26 cellular contexts compared by ENCODE assay signal in genomic region chr15:40600956-40601355, GRCh38. TPM values are rescaled to one million over a fixed set of nuclear protein-coding genes. Genes with fewer than 3 reads are reported as not detected.
DNase-seq lines count a peak whose midpoint lies in the region; ATAC-seq, FAIRE-seq and TF ChIP-seq lines count a peak whose summit lies in the region.
"Had no signal": no experiment of that assay in that cellular context is flagged by ENCODE, and none has a peak within 500 bp of the region (broad histone marks: within the 10 kb centered on the region; RNA-seq: fewer than 3 reads in every experiment).

No MANE protein-coding gene starts in this region.

- TF ChIP-seq CTCF in GM12864 (IDR thresholded peaks at IDR 0.05; ENCODE audit: low read depth, low read length, missing control alignments) (no peak), Loucy (conservative IDR thresholded peaks at IDR 0.05; ENCODE audit: low read length) (no peak), GM12878 (IDR thresholded peaks at IDR 0.05 in 2 of 3, conservative IDR thresholded peaks at IDR 0.05 in 1 of 3; ENCODE audit: control insufficient read depth in 2 of 3, extremely low read depth in 1 of 3, insufficient read depth in 1 of 3, low read depth in 3 of 3, low read length in 3 of 3) (no peak), suprapubic skin (IDR thresholded peaks at IDR 0.05) (no peak)

- no peak overlapping the region for H3K9ac ChIP-seq in Loucy (ENCODE audit: low read depth, low read length, poor library complexity, severe bottlenecking)
- no peak overlapping the region for H3K9ac ChIP-seq in GM12878 (ENCODE audit: control insufficient read depth, insufficient read depth, low read length)
- H3K9ac ChIP-seq: BLaER1 treated with 17β-estradiol and CSF1 and Interleukin-3, amounts not matched to agents 10 nM and 100 nM had no signal

- no peaks in the 10 kb centered on the region for H3F3A ChIP-seq in Loucy (ENCODE audit: low read depth)

- H3K27me3 ChIP-seq in Loucy (ENCODE audit: insufficient read depth, low read length, poor library complexity, severe bottlenecking) (no peaks in the 10 kb centered on the region), GM12878 (replicated peaks in 1 of 2; ENCODE audit: control insufficient read depth in 2 of 2, insufficient read depth in 2 of 2, low read length in 1 of 2) (no peaks in the 10 kb centered on the region), suprapubic skin (no peaks in the 10 kb centered on the region)
- H3K27me3 ChIP-seq: BLaER1 treated with 17β-estradiol and CSF1 and Interleukin-3, amounts not matched to agents 10 nM and 100 nM had no signal

- no peak for ATAC-seq in GM12878
- ATAC-seq: A549, GM23338, T-cell had no signal

- no peak overlapping the region for H3K27ac ChIP-seq in GM12878 (ENCODE audit: control insufficient read depth, insufficient read depth)
- H3K27ac ChIP-seq in suprapubic skin, result no peak overlapping the region
- H3K27ac ChIP-seq: A549; BLaER1 treated with 17β-estradiol and CSF1 and Interleukin-3, amounts not matched to agents 10 nM and 100 nM had no signal

- H2AFZ ChIP-seq in Loucy (ENCODE audit: low read length) (no peak overlapping the region), GM12878 (ENCODE audit: control insufficient read depth, low read depth, low read length) (peak overlapping the region; percentile 1; the same call in 1 of the 2 replicates)
- H2AFZ ChIP-seq: GM23338 had no signal

- intact Hi-C loops in GM12878 (cut with micrococcal nuclease; ENCODE audit: unreplicated experiment), result no loop called here

- FAIRE-seq in GM12878 (lab: Jason Lieb, UNC) (no peak), GM12891 (lab: Jason Lieb, UNC) (no peak)
- FAIRE-seq: A549 had no signal

- no peak for TF ChIP-seq RAD21 in GM12878 (IDR thresholded peaks at IDR 0.05; ENCODE audit: insufficient read depth, low read depth, low read length)

- TF ChIP-seq EP300 in GM12878 (IDR thresholded peaks at IDR 0.05; ENCODE audit: borderline replicate concordance in 1 of 2, control insufficient read depth in 1 of 2, low read depth in 2 of 2, low read length in 2 of 2) (no peak), suprapubic skin (IDR thresholded peaks at IDR 0.05) (no peak)

- no peaks in the 10 kb centered on the region for H4K20me1 ChIP-seq in Loucy (ENCODE audit: insufficient read depth, low read length, poor library complexity, severe bottlenecking)
- H4K20me1 ChIP-seq in GM12878 (ENCODE audit: control insufficient read depth, insufficient read depth), result no peaks in the 10 kb centered on the region

- CTCF ChIA-PET in GM12878 (lab: Yijun Ruan, JAX), result interaction anchor here (0.7 to 6.7 kb wide), 4 partner anchors 12 to 340 kb away, joined by 3 to 50 read pairs (median 4); no protein-coding TSS in a partner anchor

- H3K36me3 ChIP-seq in Loucy (ENCODE audit: insufficient read depth, low read length) (peaks cover 27% of the 10 kb centered on the region; the same call in 1 of the 2 replicates), GM12878 (ENCODE audit: control insufficient read depth in 2 of 2, insufficient read depth in 2 of 2, low read length in 1 of 2) (peaks cover under 1 to 2% of the 10 kb centered on the region in 2 experiments; a peak in 3 of 4 replicates), suprapubic skin (no peaks in the 10 kb centered on the region)

- POLR2A ChIA-PET in GM12878 (lab: Charles Lee), result interaction anchor here (0.6 to 1.0 kb wide), 3 partner anchors 9 to 93 kb away, joined by 3 read pairs; no protein-coding TSS in a partner anchor

- in situ Hi-C loops in GM12878 (cut with MboI), result no loop called here

- BruUV-seq in GM12878 (replicated peaks; lab: Mats Ljungman, UMichigan), result no TSS peak

- 56% methylated on average over 12 of the region's 12 CpGs for WGBS in GM12878 (ENCODE audit: insufficient coverage, insufficient replicate concordance, low lambda C conversion rate, missing lambda C conversion rate)
- 96% methylated on average over 12 of the region's 12 CpGs for WGBS in suprapubic skin

- no peaks in the 10 kb centered on the region for H3K9me2 ChIP-seq in Loucy (replicated peaks; ENCODE audit: low read depth, low read length)

- H3K4me3 ChIP-seq in GM12864 (ENCODE audit: low read depth, low read length) (peak overlapping the region; percentile 12; the same call in 1 of the 2 replicates), Loucy (ENCODE audit: low read length, poor library complexity, severe bottlenecking) (no peak overlapping the region), GM12878 (no peak overlapping the region), suprapubic skin (no peak overlapping the region)
- H3K4me3 ChIP-seq: A549; BLaER1 treated with 17β-estradiol and CSF1 and Interleukin-3, amounts not matched to agents 10 nM and 100 nM; GM23338 had no signal

- peaks cover 14% of the 10 kb centered on the region for H3K4me1 ChIP-seq in Loucy (ENCODE audit: insufficient read depth, low read length, poor library complexity, severe bottlenecking)
- H3K4me1 ChIP-seq in GM12878 (ENCODE audit: control insufficient read depth, insufficient read depth, low read length), result no peaks in the 10 kb centered on the region; the same call in 1 of the 2 replicates
- no peaks in the 10 kb centered on the region for H3K4me1 ChIP-seq in suprapubic skin

- TF ChIP-seq POLR2A in GM12878 (IDR thresholded peaks at IDR 0.05; ENCODE audit: low read depth, low read length) (no peak), suprapubic skin (IDR thresholded peaks at IDR 0.05) (no peak), GM12891 (IDR thresholded peaks at IDR 0.05; ENCODE audit: low read depth, low read length) (no peak)

- H3K4me2 ChIP-seq in Loucy (ENCODE audit: low read depth, low read length, poor library complexity, severe bottlenecking) (peak overlapping the region; percentile 90), GM12878 (ENCODE audit: control insufficient read depth, insufficient read depth) (no peak overlapping the region)
- H3K4me2 ChIP-seq: A549; BLaER1 treated with 17β-estradiol and CSF1 and Interleukin-3, amounts not matched to agents 10 nM and 100 nM; GM23338 had no signal

- RAD21 ChIA-PET in GM12878 (lab: Charles Lee; ENCODE audit: unreplicated experiment), result interaction anchor here (0.9 to 1.1 kb wide), 2 partner anchors 10 to 11 kb away, joined by 3 to 6 read pairs; no protein-coding TSS in a partner anchor

- H3K79me2 ChIP-seq in Loucy (ENCODE audit: insufficient read depth, low read length) (peaks cover 88% of the 10 kb centered on the region), GM12878 (ENCODE audit: control insufficient read depth, insufficient read depth, low read length) (peaks cover 47% of the 10 kb centered on the region)

- no peak for DNase-seq in GM12864 (ENCODE audit: low read depth)
- no peak for DNase-seq in GM12878 (ENCODE audit: low read depth, low spot score)
- no peak for DNase-seq in suprapubic skin (ENCODE audit: low spot score in 2 of 2)
- DNase-seq in COLO668 (lab: John Stamatoyannopoulos, UW; ENCODE audit: unreplicated experiment), result no peak
- no peak for DNase-seq in NCI-H2196 (lab: John Stamatoyannopoulos, UW; ENCODE audit: unreplicated experiment)
- no peak for DNase-seq in GM12891 (ENCODE audit: insufficient read length, low spot score)
- DNase-seq: AML-193; CD4-positive, alpha-beta T cell; COR-L47; H9; HFFc6; KG1; NCI-H1092; NCI-H1417 treated with DMSO at 0.1 percent for 48 hours; NCI-H1694 treated with DMSO at 0.1 percent for 48 hours; NCI-H2081; NCI-H2171; NCI-H446; NCI-H524 treated with DMSO at 0.1 percent for 48 hours; Right ventricle myocardium superior; RPMI8226; T-cell had no signal

- H3K9me3 ChIP-seq in Loucy (ENCODE audit: insufficient read depth, low read depth, low read length) (no peaks in the 10 kb centered on the region), GM12878 (replicated peaks; ENCODE audit: control insufficient read depth, insufficient read depth, low read length) (no peaks in the 10 kb centered on the region; the same call in 2 of the 3 replicates), suprapubic skin (no peaks in the 10 kb centered on the region)
- H3K9me3 ChIP-seq: A549 had no signal

- SMC1A ChIA-PET in GM12878 (lab: Charles Lee; ENCODE audit: uncharacterized antibody, unreplicated experiment), result interaction anchor here (0.8 to 2.5 kb wide), 4 partner anchors 9 to 32 kb away, joined by 3 to 12 read pairs (median 6); partner anchors contain the start of gene RPUSD2

RNA-seq across cellular contexts. Expression of gene KNL1, which starts 6.9 kb away (rescaled TPM):
- total RNA-seq in GM12878 (2013; cell fraction: nucleolus; rRNA removed), result 58.7 and 140 TPM in 2 replicates
- total RNA-seq in GM12878 (2014; rRNA removed) (31.3 and 41.5 TPM in 2 replicates), GM12878 (2014; rRNA removed; fragmentation: Illumina TruSeq; extraction: Trizol) (55.5 and 58.1 TPM in 2 replicates), GM12878 (2021) (25.7 and 29.3 TPM in 2 replicates), suprapubic skin (1 to 10 TPM; 2.5 to 4.9 (median 3.1) TPM)
- 3.3 TPM for polyA plus RNA-seq in GM12878 (2011; ENCODE audit: low read depth)
- polyA plus RNA-seq in GM12878 (2011; rRNA removed) (44.1 and 73.9 TPM in 2 replicates), GM12878 (2014; fragmentation: Illumina TruSeq; extraction: Trizol) (42.7 and 44.0 TPM in 2 replicates), GM12878 (2014; fragmentation: Nextera tagmentation; extraction: Ambion mirVana) (10 to 100 TPM; 10.9 to 15.8 TPM), GM12878 (2014; rRNA removed) (11.2 and 12.1 TPM in 2 replicates), GM12878 (2016; fragmentation: Nextera tagmentation; extraction: Ambion mirVana) (10 to 100 TPM; 26.3 to 30.5 TPM)
- polyA plus RNA-seq in GM12878 (2011; cell fraction: cytosol; rRNA removed), result 12.2 and 13.2 TPM in 2 replicates
- 29.8 and 35.3 TPM in 2 replicates for polyA plus RNA-seq in GM12878 (2011; cell fraction: nucleus; rRNA removed)
- polyA plus RNA-seq in GM12878 (2012), result 7.5 and 7.8 TPM in 2 replicates
- 43.3 and 73.0 TPM in 2 replicates for polyA minus RNA-seq in GM12878 (2011; rRNA and poly(A)+ RNA removed)
- polyA minus RNA-seq in GM12878 (2011; cell fraction: cytosol; rRNA and poly(A)+ RNA removed), result 21.1 and 26.9 TPM in 2 replicates
- 29.4 and 43.6 TPM in 2 replicates for polyA minus RNA-seq in GM12878 (2011; cell fraction: nucleus; rRNA and poly(A)+ RNA removed)
- 6.5 TPM for polyA plus RNA-seq in GM12891 (2012; ENCODE audit: low read depth, missing spikeins)

RNA-seq across cellular contexts. Expression of gene RPUSD2, which starts 31.9 kb away (rescaled TPM):
- total RNA-seq in GM12878 (2013; cell fraction: nucleolus; rRNA removed), result 11.6 and 15.9 TPM in 2 replicates
- 25.5 and 26.0 TPM in 2 replicates for total RNA-seq in GM12878 (2014; rRNA removed)
- total RNA-seq in GM12878 (2014; rRNA removed; fragmentation: Illumina TruSeq; extraction: Trizol), result 13.1 and 14.4 TPM in 2 replicates
- total RNA-seq in GM12878 (2021), result 22.7 and 26.1 TPM in 2 replicates
- 6.1 TPM for polyA plus RNA-seq in GM12878 (2011; ENCODE audit: low read depth)
- 7.4 and 16.2 TPM in 2 replicates for polyA plus RNA-seq in GM12878 (2011; rRNA removed)
- polyA plus RNA-seq in GM12878 (2011; cell fraction: cytosol; rRNA removed), result 14.9 and 20.1 TPM in 2 replicates
- 9.4 and 13.7 TPM in 2 replicates for polyA plus RNA-seq in GM12878 (2011; cell fraction: nucleus; rRNA removed)
- polyA plus RNA-seq in GM12878 (2012), result 10.8 and 11.7 TPM in 2 replicates
- polyA plus RNA-seq in GM12878 (2014; fragmentation: Illumina TruSeq; extraction: Trizol), result 8.5 and 12.7 TPM in 2 replicates
- 1 to 10 TPM; 4.0 to 8.7 TPM for polyA plus RNA-seq in GM12878 (2014; fragmentation: Nextera tagmentation; extraction: Ambion mirVana)
- polyA plus RNA-seq in GM12878 (2014; rRNA removed), result 20.9 and 26.5 TPM in 2 replicates
- polyA plus RNA-seq in GM12878 (2016; fragmentation: Nextera tagmentation; extraction: Ambion mirVana), result 10 to 100 TPM; 29.5 to 33.3 TPM
- polyA minus RNA-seq in GM12878 (2011; rRNA and poly(A)+ RNA removed), result 21.3 and 25.2 TPM in 2 replicates
- polyA minus RNA-seq in GM12878 (2011; cell fraction: cytosol; rRNA and poly(A)+ RNA removed), result 7.4 and 7.5 TPM in 2 replicates
- polyA minus RNA-seq in GM12878 (2011; cell fraction: nucleus; rRNA and poly(A)+ RNA removed), result 5.7 and 17.0 TPM in 2 replicates
- 10 to 100 TPM in 3 of 4 donors, 1 to 10 TPM in 1; 8.1 to 14.0 (median 12.1) TPM for total RNA-seq in suprapubic skin
- 10.6 TPM for polyA plus RNA-seq in GM12891 (2012; ENCODE audit: low read depth, missing spikeins)

RNA-seq across cellular contexts. Expression of gene CCDC32, which starts 36.1 kb away (rescaled TPM):
- 50.4 and 56.8 TPM in 2 replicates for total RNA-seq in GM12878 (2013; cell fraction: nucleolus; rRNA removed)
- 30.2 and 47.0 TPM in 2 replicates for total RNA-seq in GM12878 (2014; rRNA removed)
- 34.0 and 34.3 TPM in 2 replicates for total RNA-seq in GM12878 (2014; rRNA removed; fragmentation: Illumina TruSeq; extraction: Trizol)
- 36.0 and 38.6 TPM in 2 replicates for total RNA-seq in GM12878 (2021)
- polyA plus RNA-seq in GM12878 (2011; ENCODE audit: low read depth), result 33.6 TPM
- polyA plus RNA-seq in GM12878 (2011; rRNA removed), result 66.2 and 72.9 TPM in 2 replicates
- polyA plus RNA-seq in GM12878 (2011; cell fraction: cytosol; rRNA removed), result 72.1 and 86.0 TPM in 2 replicates
- 25.4 and 45.2 TPM in 2 replicates for polyA plus RNA-seq in GM12878 (2011; cell fraction: nucleus; rRNA removed)
- 41.2 and 41.4 TPM in 2 replicates for polyA plus RNA-seq in GM12878 (2012)
- polyA plus RNA-seq in GM12878 (2014; fragmentation: Illumina TruSeq; extraction: Trizol), result 34.3 and 48.3 TPM in 2 replicates
- 10 to 100 TPM; 67.0 to 74.3 TPM for polyA plus RNA-seq in GM12878 (2014; fragmentation: Nextera tagmentation; extraction: Ambion mirVana)
- polyA plus RNA-seq in GM12878 (2014; rRNA removed), result 31.0 and 33.2 TPM in 2 replicates
- polyA plus RNA-seq in GM12878 (2016; fragmentation: Nextera tagmentation; extraction: Ambion mirVana), result 10 to 100 TPM; 57.1 to 61.0 TPM
- 52.4 and 74.0 TPM in 2 replicates for polyA minus RNA-seq in GM12878 (2011; rRNA and poly(A)+ RNA removed)
- 4.5 and 9.5 TPM in 2 replicates for polyA minus RNA-seq in GM12878 (2011; cell fraction: cytosol; rRNA and poly(A)+ RNA removed)
- 13.8 and 24.0 TPM in 2 replicates for polyA minus RNA-seq in GM12878 (2011; cell fraction: nucleus; rRNA and poly(A)+ RNA removed)
- 10 to 100 TPM; 13.4 to 27.6 (median 19.6) TPM for total RNA-seq in suprapubic skin
- 35.4 TPM for polyA plus RNA-seq in GM12891 (2012; ENCODE audit: low read depth, missing spikeins)

Comparison
In these comparisons a context has a peak if more than half of its experiments do, and no peak if none do; other contexts are left out.
1. RNA of gene KNL1, which starts 6.9 kb away (total RNA-seq): 25.7 to 140 TPM in GM12878; 2.5 to 4.9 TPM in suprapubic skin; every median in the first group is over 4 times any median in the second.